In genomic region chr2:110851531-110851930, GRCh38 we compare ENCODE assay signal across 18 cellular contexts.
"Had no signal": no experiment of that assay in that cellular context is flagged by ENCODE, and none has a peak within 500 bp of the region (broad histone marks: within the 10 kb centered on the region; RNA-seq: fewer than 3 reads in every experiment).

No MANE protein-coding gene starts in this region.

- H3K9me3 Mint-ChIP-seq: activated naive CD4-positive, alpha-beta T cell treated with anti-CD3 and anti-CD28 coated beads, Interleukin-2, amount 50 U/mL, for 24 hours; activated T-cell treated with anti-CD3 and anti-CD28 coated beads, Interleukin-2, amount 50 U/mL, for 24 hours; mesothelial cell of epicardium had no signal

- H3K27ac Mint-ChIP-seq: activated T-cell treated with anti-CD3 and anti-CD28 coated beads, Interleukin-2, amount 50 U/mL, for 24 hours; mesothelial cell of epicardium had no signal

- DNase-seq: activated CD4-positive, alpha-beta T cell treated with anti-CD3 and anti-CD28 coated beads for 1 hour; activated effector memory CD4-positive, alpha-beta T cell treated with Interleukin-2 at 50 U/mL for 16 hours; amniotic stem cell; caudate nucleus; colonic mucosa; left colon; stimulated activated CD4-positive, alpha-beta T cell treated with anti-CD3 and anti-CD28 coated beads, Interleukin-2, amount 100 ng/mL, for 48 hours; stimulated activated naive CD8-positive, alpha-beta T cell treated with anti-CD3 and anti-CD28 coated beads, Interleukin-15, Interleukin-2, amounts not matched to agents 100 U/mL and 50 U/mL, for 24 hours; T-helper 1 cell; transverse colon had no signal

- H3K4me3 Mint-ChIP-seq: activated naive CD4-positive, alpha-beta T cell treated with anti-CD3 and anti-CD28 coated beads, Interleukin-2, amount 50 U/mL, for 24 hours; activated T-cell treated with anti-CD3 and anti-CD28 coated beads, Interleukin-2, amount 50 U/mL, for 24 hours; mesothelial cell of epicardium had no signal

- H3K4me3 ChIP-seq: colonic mucosa, lung, transverse colon had no signal

- H3K27ac ChIP-seq: colonic mucosa, neutrophil, parathyroid adenoma, transverse colon had no signal

- H3K27me3 ChIP-seq: colonic mucosa, neutrophil, transverse colon had no signal

- H3K9me3 ChIP-seq: colonic mucosa, neutrophil, transverse colon had no signal

- H3K4me1 ChIP-seq: colonic mucosa, parathyroid adenoma, transverse colon had no signal

- H3K36me3 Mint-ChIP-seq: activated naive CD4-positive, alpha-beta T cell treated with anti-CD3 and anti-CD28 coated beads, Interleukin-2, amount 50 U/mL, for 24 hours; mesothelial cell of epicardium had no signal

- ATAC-seq: esophagus mucosa, left colon, SK-N-SH treated with all-trans-retinoic acid at 6 μM for 48 hours had no signal

- H3K36me3 ChIP-seq: colonic mucosa, neutrophil, transverse colon had no signal
